ENCODE assay signal across 9 cellular contexts in genomic region chr11:33942954-33943353, GRCh38. TPM values are rescaled to one million over a fixed set of nuclear protein-coding genes. Genes with fewer than 3 reads are reported as not detected.
DNase-seq lines count a peak whose midpoint lies in the region; ATAC-seq lines count a peak whose summit lies in the region.
"Had no signal": no experiment of that assay in that cellular context is flagged by ENCODE, and none has a peak within 500 bp of the region (broad histone marks: within the 10 kb centered on the region; RNA-seq: fewer than 3 reads in every experiment).

No MANE protein-coding gene starts in this region.

- H3K27ac Mint-ChIP-seq in activated CD4-positive, alpha-beta memory T cell treated with anti-CD3 and anti-CD28 coated beads, Interleukin-2, amount 10 ng/mL, durations not matched to agents 7 days and 5 days, result no peak overlapping the region
- H3K27ac Mint-ChIP-seq in activated T-cell treated with anti-CD3 and anti-CD28 coated beads, Interleukin-2, amount 50 U/mL, for 24 hours, result no peak overlapping the region

- no peaks in the 10 kb centered on the region for H3K4me1 Mint-ChIP-seq in activated CD4-positive, alpha-beta memory T cell treated with anti-CD3 and anti-CD28 coated beads, Interleukin-2, amount 10 ng/mL, durations not matched to agents 7 days and 5 days
- H3K4me1 Mint-ChIP-seq in activated T-cell treated with anti-CD3 and anti-CD28 coated beads, Interleukin-2, amount 50 U/mL, for 24 hours (ENCODE audit: low read depth), result no peaks in the 10 kb centered on the region

- peak; percentile 35 for DNase-seq in Ammon's horn (ENCODE audit: low spot score)
- DNase-seq in NCI-H226, result peak; percentile 56
- DNase-seq in Right ventricle myocardium superior, result peak; percentile 54
- no peak for DNase-seq in activated CD4-positive, CD25-positive, alpha-beta regulatory T cell (lab: John Stamatoyannopoulos, UW)
- no peak for DNase-seq in activated CD4-positive, alpha-beta memory T cell treated with anti-CD3 and anti-CD28 coated beads, Interleukin-2, amount 10 ng/mL, durations not matched to agents 7 days and 5 days
- DNase-seq in islet precursor cell, result no peak
- DNase-seq in activated T-cell treated with anti-CD3 and anti-CD28 coated beads, Interleukin-2, amount 50 U/mL, for 24 hours, result no peak
- DNase-seq: DMS79 had no signal

- no peaks in the 10 kb centered on the region for H3K36me3 Mint-ChIP-seq in activated CD4-positive, alpha-beta memory T cell treated with anti-CD3 and anti-CD28 coated beads, Interleukin-2, amount 10 ng/mL, durations not matched to agents 7 days and 5 days (ENCODE audit: low read depth)
- H3K36me3 Mint-ChIP-seq in activated T-cell treated with anti-CD3 and anti-CD28 coated beads, Interleukin-2, amount 50 U/mL, for 24 hours (ENCODE audit: low read depth), result no peaks in the 10 kb centered on the region

- intact Hi-C loops in Right ventricle myocardium superior (cut with DNase I), result no loop called here

- no peak overlapping the region for H3K4me3 Mint-ChIP-seq in activated CD4-positive, alpha-beta memory T cell treated with anti-CD3 and anti-CD28 coated beads, Interleukin-2, amount 10 ng/mL, durations not matched to agents 7 days and 5 days
- no peak overlapping the region for H3K4me3 Mint-ChIP-seq in activated T-cell treated with anti-CD3 and anti-CD28 coated beads, Interleukin-2, amount 50 U/mL, for 24 hours

- CTCF ChIA-PET in activated CD4-positive, alpha-beta memory T cell treated with anti-CD3 and anti-CD28 coated beads, Interleukin-2, amount 10 ng/mL, durations not matched to agents 7 days and 5 days (lab: Charles Lee), result no interaction called here

- peaks cover 5% of the 10 kb centered on the region for H3K27me3 Mint-ChIP-seq in activated CD4-positive, alpha-beta memory T cell treated with anti-CD3 and anti-CD28 coated beads, Interleukin-2, amount 10 ng/mL, durations not matched to agents 7 days and 5 days
- H3K27me3 Mint-ChIP-seq in activated T-cell treated with anti-CD3 and anti-CD28 coated beads, Interleukin-2, amount 50 U/mL, for 24 hours, result peaks cover 16% of the 10 kb centered on the region

- ATAC-seq in GM21447 (IDR thresholded peaks at IDR 0.05; ENCODE audit: unreplicated experiment) (peak; percentile 48), Right ventricle myocardium superior (ENCODE audit: poor library complexity) (peak; percentile 67)

- no peaks in the 10 kb centered on the region for H3K9me3 Mint-ChIP-seq in activated CD4-positive, alpha-beta memory T cell treated with anti-CD3 and anti-CD28 coated beads, Interleukin-2, amount 10 ng/mL, durations not matched to agents 7 days and 5 days
- no peaks in the 10 kb centered on the region for H3K9me3 Mint-ChIP-seq in activated T-cell treated with anti-CD3 and anti-CD28 coated beads, Interleukin-2, amount 50 U/mL, for 24 hours

- POLR2A ChIA-PET in activated CD4-positive, alpha-beta memory T cell treated with anti-CD3 and anti-CD28 coated beads, Interleukin-2, amount 10 ng/mL, durations not matched to agents 7 days and 5 days (lab: Charles Lee), result no interaction called here

RNA-seq across cellular contexts. Expression of gene LMO2, which starts 51.1 kb away (rescaled TPM):
- 9.1 TPM for total RNA-seq in Right ventricle myocardium superior
- not detected for total RNA-seq in activated CD4-positive, alpha-beta memory T cell treated with anti-CD3 and anti-CD28 coated beads, Interleukin-2, amount 10 ng/mL, durations not matched to agents 7 days and 5 days

Comparison
In these comparisons a context has a peak if more than half of its experiments do, and no peak if none do; other contexts are left out.
1. DNase-seq: peak in Ammon's horn (single experiment), NCI-H226 (single experiment) and Right ventricle myocardium superior (single experiment); none in activated CD4-positive, CD25-positive, alpha-beta regulatory T cell (0 of 4), activated CD4-positive, alpha-beta memory T cell treated with anti-CD3 and anti-CD28 coated beads, Interleukin-2, amount 10 ng/mL, durations not matched to agents 7 days and 5 days (single experiment), islet precursor cell (single experiment) and activated T-cell treated with anti-CD3 and anti-CD28 coated beads, Interleukin-2, amount 50 U/mL, for 24 hours (single experiment).